Comparison of ENCODE assay signal across 10 cellular contexts in genomic region chr16:30562021-30562420, GRCh38. TPM values are rescaled to one million over a fixed set of nuclear protein-coding genes. Genes with fewer than 3 reads are reported as not detected.
DNase-seq lines count a peak whose midpoint lies in the region; ATAC-seq and TF ChIP-seq lines count a peak whose summit lies in the region.
"Had no signal": no experiment of that assay in that cellular context is flagged by ENCODE, and none has a peak within 500 bp of the region (broad histone marks: within the 10 kb centered on the region; RNA-seq: fewer than 3 reads in every experiment).

No MANE protein-coding gene starts in this region.

- no peaks in the 10 kb centered on the region for H3K27me3 ChIP-seq in liver (ENCODE audit: control insufficient read depth in 4 of 4, insufficient read depth in 4 of 4, low read length in 3 of 4)
- H3K27me3 ChIP-seq in suprapubic skin = no peaks in the 10 kb centered on the region

- WGBS in liver = 83% methylated on average over 14 of the region's 14 CpGs
- WGBS in suprapubic skin = 75% methylated on average over 14 of the region's 14 CpGs

- CTCF ChIA-PET in activated naive CD4-positive, alpha-beta T cell treated with anti-CD3 and anti-CD28 coated beads for 36 hours (lab: Charles Lee) = interaction anchor here (0.5 to 2.1 kb wide), 3 partner anchors 10 to 85 kb away, joined by 5 to 7 read pairs (median 5); partner anchors contain the start of genes ZNF688 and ZNF747
- CTCF ChIA-PET in activated B cell treated with CpG ODN at 0.5 μM for 24 hours (lab: Charles Lee) = interaction anchor here (1.2 to 1.6 kb wide), 2 partner anchors 37 to 132 kb away, joined by 5 to 6 read pairs; partner anchors contain the start of gene DCTPP1

- ATAC-seq in activated naive CD4-positive, alpha-beta T cell treated with anti-CD3 and anti-CD28 coated beads, Interleukin-2, amount 50 U/mL, for 72 hours = no peak
- ATAC-seq in activated B cell treated with CpG ODN at 0.5 μM for 24 hours (ENCODE audit: low read depth) (no peak), GM21528 (IDR thresholded peaks at IDR 0.05; ENCODE audit: low FRiP score, unreplicated experiment) (no peak), GM19395 (IDR thresholded peaks at IDR 0.05; ENCODE audit: unreplicated experiment) (no peak), omental fat pad (ENCODE audit: low FRiP score) (no peak)

- H3K27ac Mint-ChIP-seq in activated naive CD4-positive, alpha-beta T cell treated with anti-CD3 and anti-CD28 coated beads for 36 hours = no peak overlapping the region
- peak overlapping the region in 1 of 2 donors; percentile 85 for H3K27ac Mint-ChIP-seq in activated naive CD4-positive, alpha-beta T cell treated with anti-CD3 and anti-CD28 coated beads, Interleukin-2, amount 50 U/mL, for 72 hours
- peak overlapping the region; percentile 94 for H3K27ac Mint-ChIP-seq in activated B cell treated with CpG ODN at 0.5 μM for 24 hours

- intact Hi-C loops in activated naive CD4-positive, alpha-beta T cell treated with anti-CD3 and anti-CD28 coated beads for 36 hours (cut with micrococcal nuclease) = no loop called here
- intact Hi-C loops in activated B cell treated with CpG ODN at 0.5 μM for 24 hours (cut with micrococcal nuclease) = no loop called here

- peaks cover 4% of the 10 kb centered on the region for H3K36me3 Mint-ChIP-seq in activated naive CD4-positive, alpha-beta T cell treated with anti-CD3 and anti-CD28 coated beads for 36 hours (ENCODE audit: low read depth)
- peaks cover 7 to 10% of the 10 kb centered on the region in 2 donors for H3K36me3 Mint-ChIP-seq in activated naive CD4-positive, alpha-beta T cell treated with anti-CD3 and anti-CD28 coated beads, Interleukin-2, amount 50 U/mL, for 72 hours
- H3K36me3 Mint-ChIP-seq in activated B cell treated with CpG ODN at 0.5 μM for 24 hours (ENCODE audit: low read depth) = peaks cover 2% of the 10 kb centered on the region

- TF ChIP-seq RAD21 in liver (IDR thresholded peaks at IDR 0.05) = no peak

- no peak for TF ChIP-seq EP300 in suprapubic skin (IDR thresholded peaks at IDR 0.05)

- H3K27ac ChIP-seq in liver (ENCODE audit: low read depth in 1 of 2, low read length in 2 of 2) (peak overlapping the region in 1 of 2 donors; percentile 72), suprapubic skin (peak overlapping the region; percentile 38)

- TF ChIP-seq CTCF in activated B cell treated with CpG ODN at 0.5 μM for 24 hours (IDR thresholded peaks at IDR 0.05) = no peak
- TF ChIP-seq CTCF in liver (IDR thresholded peaks at IDR 0.05; ENCODE audit: low read depth, low read length, missing input control) = no peak
- TF ChIP-seq CTCF in suprapubic skin (IDR thresholded peaks at IDR 0.05) = no peak
- TF ChIP-seq CTCF in omental fat pad (IDR thresholded peaks at IDR 0.05) = no peak

- H3K4me3 ChIP-seq in liver (ENCODE audit: low read depth in 1 of 3, low read length in 3 of 3) (peak overlapping the region in 1 of 3 donors; percentile 54), suprapubic skin (peak overlapping the region; percentile 54)

- no peak for TF ChIP-seq POLR2A in suprapubic skin (IDR thresholded peaks at IDR 0.05)

- peaks cover 22% of the 10 kb centered on the region for H3K4me1 Mint-ChIP-seq in activated naive CD4-positive, alpha-beta T cell treated with anti-CD3 and anti-CD28 coated beads for 36 hours (ENCODE audit: low read depth)
- H3K4me1 Mint-ChIP-seq in activated B cell treated with CpG ODN at 0.5 μM for 24 hours = peaks cover 30% of the 10 kb centered on the region

- H3K9ac ChIP-seq in liver (ENCODE audit: low read depth in 1 of 2, low read length in 2 of 2) = peak overlapping the region in 1 of 2 donors; percentile 83

- no peaks in the 10 kb centered on the region for H3K9me3 Mint-ChIP-seq in activated naive CD4-positive, alpha-beta T cell treated with anti-CD3 and anti-CD28 coated beads for 36 hours
- H3K9me3 Mint-ChIP-seq in activated naive CD4-positive, alpha-beta T cell treated with anti-CD3 and anti-CD28 coated beads, Interleukin-2, amount 50 U/mL, for 72 hours = no peaks in the 10 kb centered on the region
- H3K9me3 Mint-ChIP-seq in activated B cell treated with CpG ODN at 0.5 μM for 24 hours = no peaks in the 10 kb centered on the region

- H3K36me3 ChIP-seq in liver (ENCODE audit: control insufficient read depth in 4 of 4, insufficient read depth in 3 of 4, low read depth in 1 of 4, low read length in 3 of 4) (no peaks in the 10 kb centered on the region), suprapubic skin (no peaks in the 10 kb centered on the region)

- no peaks in the 10 kb centered on the region for H3K27me3 Mint-ChIP-seq in activated naive CD4-positive, alpha-beta T cell treated with anti-CD3 and anti-CD28 coated beads for 36 hours (ENCODE audit: low read depth)
- no peaks in the 10 kb centered on the region for H3K27me3 Mint-ChIP-seq in activated B cell treated with CpG ODN at 0.5 μM for 24 hours

- POLR2A ChIA-PET in activated B cell treated with CpG ODN at 0.5 μM for 24 hours (lab: Charles Lee) = interaction anchor here (0.7 to 6.3 kb wide), 11 partner anchors 9 to 132 kb away, joined by 3 to 152 read pairs (median 6); partner anchors contain the start of genes DCTPP1, PRR14, ZNF688 and ZNF689

- peak overlapping the region; percentile 76 for H3K4me3 Mint-ChIP-seq in activated naive CD4-positive, alpha-beta T cell treated with anti-CD3 and anti-CD28 coated beads for 36 hours
- peak overlapping the region; percentile 90 for H3K4me3 Mint-ChIP-seq in activated B cell treated with CpG ODN at 0.5 μM for 24 hours

- peaks cover 2 to 18% (median 8%) of the 10 kb centered on the region in 4 donors for H3K4me1 ChIP-seq in liver (ENCODE audit: control insufficient read depth in 4 of 4, insufficient read depth in 4 of 4, low read length in 3 of 4)
- H3K4me1 ChIP-seq in suprapubic skin = peaks cover 29% of the 10 kb centered on the region

- H3K9me3 ChIP-seq in liver (ENCODE audit: control insufficient read depth in 4 of 4, low read length in 3 of 4) (no peaks in the 10 kb centered on the region), suprapubic skin (no peaks in the 10 kb centered on the region)

- no peak for DNase-seq in activated naive CD4-positive, alpha-beta T cell treated with anti-CD3 and anti-CD28 coated beads for 36 hours
- no peak for DNase-seq in activated naive CD4-positive, alpha-beta T cell treated with anti-CD3 and anti-CD28 coated beads, Interleukin-2, amount 50 U/mL, for 72 hours (ENCODE audit: low spot score in 2 of 2)
- DNase-seq in activated B cell treated with CpG ODN at 0.5 μM for 24 hours (no peak), suprapubic skin (ENCODE audit: low spot score in 2 of 2) (no peak), omental fat pad (ENCODE audit: low spot score) (no peak)
- DNase-seq: activated naive CD4-positive, alpha-beta T cell; stimulated activated CD4-positive, alpha-beta T cell treated with anti-CD3 and anti-CD28 coated beads, Interleukin-12 subunit alpha, Interleukin-12 subunit beta, amount 100 ng/mL, for 4 hours had no signal

TF ChIP-seq in liver, 16 proteins besides CTCF, POLR2A, EP300 and RAD21 (continues in another document):
- TF ChIP-seq HNF4G (IDR thresholded peaks at IDR 0.05) = no peak

RNA-seq across cellular contexts. Expression of gene ZNF764, which starts 3.8 kb away (rescaled TPM):
- 1 to 10 TPM; 7.6 to 9.5 TPM for total RNA-seq in activated naive CD4-positive, alpha-beta T cell treated with anti-CD3 and anti-CD28 coated beads for 36 hours
- total RNA-seq in activated naive CD4-positive, alpha-beta T cell treated with anti-CD3 and anti-CD28 coated beads, Interleukin-2, amount 50 U/mL, for 72 hours = 10 to 100 TPM; 11.1 to 11.6 TPM
- 16.1 and 19.2 TPM in 2 replicates for total RNA-seq in activated B cell treated with CpG ODN at 0.5 μM for 24 hours
- total RNA-seq in liver = 1 to 10 TPM; 5.0 to 6.8 TPM
- 1 to 10 TPM; 1.6 to 3.4 TPM for polyA plus RNA-seq in liver
- total RNA-seq in suprapubic skin = 10 to 100 TPM in 1 of 4 donors, 1 to 10 TPM in 3; 5.5 to 10.5 (median 8.7) TPM
- total RNA-seq in omental fat pad = 10 to 100 TPM in 2 of 4 donors, 1 to 10 TPM in 2; 4.5 to 15.9 (median 10.1) TPM

RNA-seq across cellular contexts. Expression of gene ZNF688, which starts 9.5 kb away (rescaled TPM):
- total RNA-seq in activated naive CD4-positive, alpha-beta T cell treated with anti-CD3 and anti-CD28 coated beads for 36 hours = 1 to 10 TPM; 3.7 to 3.9 TPM
- 1 to 10 TPM; 7.2 TPM for total RNA-seq in activated naive CD4-positive, alpha-beta T cell treated with anti-CD3 and anti-CD28 coated beads, Interleukin-2, amount 50 U/mL, for 72 hours
- total RNA-seq in activated B cell treated with CpG ODN at 0.5 μM for 24 hours = 13.9 and 14.7 TPM in 2 replicates
- total RNA-seq in liver = 1 to 10 TPM; 3.4 to 3.7 TPM
- polyA plus RNA-seq in liver = 1 to 10 TPM; 5.8 to 8.9 TPM
- 10 to 100 TPM in 3 of 4 donors, 1 to 10 TPM in 1; 9.9 to 33.0 (median 20.0) TPM for total RNA-seq in suprapubic skin
- 10 to 100 TPM in 3 of 4 donors, 1 to 10 TPM in 1; 7.4 to 24.0 (median 13.3) TPM for total RNA-seq in omental fat pad

RNA-seq across cellular contexts. Expression of gene ZNF785, which starts 23.5 kb away (rescaled TPM):
- total RNA-seq in activated naive CD4-positive, alpha-beta T cell treated with anti-CD3 and anti-CD28 coated beads for 36 hours = 10 to 100 TPM; 11.9 to 13.2 TPM
- 10 to 100 TPM; 10.8 to 22.1 TPM for total RNA-seq in activated naive CD4-positive, alpha-beta T cell treated with anti-CD3 and anti-CD28 coated beads, Interleukin-2, amount 50 U/mL, for 72 hours
- total RNA-seq in activated B cell treated with CpG ODN at 0.5 μM for 24 hours (20.0 and 22.8 TPM in 2 replicates), liver (1 to 10 TPM; 4.5 to 5.9 TPM), suprapubic skin (10 to 100 TPM in 3 of 4 donors, 1 to 10 TPM in 1; 9.8 to 24.5 (median 11.2) TPM), omental fat pad (10 to 100 TPM in 1 of 4 donors, 1 to 10 TPM in 3; 4.5 to 12.1 (median 8.1) TPM)
- polyA plus RNA-seq in liver = 1 to 10 TPM; 1.8 to 2.0 TPM

RNA-seq across cellular contexts. Expression of gene ZNF747, which starts 27.4 kb away (rescaled TPM):
- 1 to 10 TPM; 5.1 to 6.1 TPM for total RNA-seq in activated naive CD4-positive, alpha-beta T cell treated with anti-CD3 and anti-CD28 coated beads for 36 hours
- total RNA-seq in activated naive CD4-positive, alpha-beta T cell treated with anti-CD3 and anti-CD28 coated beads, Interleukin-2, amount 50 U/mL, for 72 hours = 1 to 10 TPM; 4.5 to 8.2 TPM
- total RNA-seq in activated B cell treated with CpG ODN at 0.5 μM for 24 hours = 16.3 and 21.6 TPM in 2 replicates
- total RNA-seq in liver = 10 to 100 TPM in 1 of 2 donors, 1 to 10 TPM in 1; 6.9 to 10.5 TPM
- 1 to 10 TPM; 3.8 to 6.2 TPM for polyA plus RNA-seq in liver
- total RNA-seq in suprapubic skin = 10 to 100 TPM in 3 of 4 donors, 1 to 10 TPM in 1; 9.4 to 15.4 (median 11.5) TPM
- total RNA-seq in omental fat pad = 10 to 100 TPM in 2 of 4 donors, 1 to 10 TPM in 2; 7.7 to 12.1 (median 10.4) TPM

RNA-seq across cellular contexts. Expression of gene ZNF768, which starts 35.7 kb away (rescaled TPM):
- total RNA-seq in activated naive CD4-positive, alpha-beta T cell treated with anti-CD3 and anti-CD28 coated beads for 36 hours = 1 to 10 TPM; 7.8 to 8.3 TPM
- total RNA-seq in activated naive CD4-positive, alpha-beta T cell treated with anti-CD3 and anti-CD28 coated beads, Interleukin-2, amount 50 U/mL, for 72 hours = 1 to 10 TPM; 2.3 to 9.3 TPM
- total RNA-seq in activated B cell treated with CpG ODN at 0.5 μM for 24 hours (29.2 and 30.7 TPM in 2 replicates), liver (10 to 100 TPM in 1 of 2 donors, 1 to 10 TPM in 1; 8.9 to 12.8 TPM), suprapubic skin (10 to 100 TPM; 30.5 to 41.3 (median 36.6) TPM), omental fat pad (10 to 100 TPM; 16.5 to 22.5 (median 18.6) TPM)
- 10 to 100 TPM in 1 of 2 donors, 1 to 10 TPM in 1; 2.2 to 16.9 TPM for polyA plus RNA-seq in liver
